Comparison of ENCODE assay signal across 18 cellular contexts in genomic region chr12:124232654-124232987, GRCh38.
DNase-seq lines count a peak whose midpoint lies in the region; ATAC-seq, FAIRE-seq and TF ChIP-seq lines count a peak whose summit lies in the region.
"Had no signal": no experiment of that assay in that cellular context is flagged by ENCODE, and none has a peak within 500 bp of the region (broad histone marks: within the 10 kb centered on the region; RNA-seq: fewer than 3 reads in every experiment).

No MANE protein-coding gene starts in this region.

- TF ChIP-seq CTCF in D721Med (IDR thresholded peaks at IDR 0.05; ENCODE audit: insufficient read depth, missing control alignments) (no peak), left lung (IDR thresholded peaks at IDR 0.05) (no peak), smooth muscle cell (IDR thresholded peaks at IDR 0.05; ENCODE audit: borderline replicate concordance, insufficient read depth, poor library complexity, severe bottlenecking) (no peak), GM10266 (IDR thresholded peaks at IDR 0.05; ENCODE audit: control insufficient read depth, insufficient read depth, low read depth, missing control alignments) (no peak)

- no peaks in the 10 kb centered on the region for H3K79me2 ChIP-seq in smooth muscle cell (ENCODE audit: low read depth)

- H3K27me3 ChIP-seq in left lung, result no peaks in the 10 kb centered on the region
- no peaks in the 10 kb centered on the region for H3K27me3 ChIP-seq in smooth muscle cell (ENCODE audit: low read depth)

- H3K4me3 ChIP-seq in left lung (no peak overlapping the region), smooth muscle cell (peak overlapping the region; percentile 1)
- H3K4me3 ChIP-seq: mucosa of descending colon, psoas muscle had no signal

- peaks cover 2% of the 10 kb centered on the region for H3K36me3 Mint-ChIP-seq in T-helper 17 cell (ENCODE audit: low read depth)
- H3K36me3 Mint-ChIP-seq: activated CD4-positive, alpha-beta memory T cell treated with anti-CD3 and anti-CD28 coated beads for 36 hours; CD4-positive, alpha-beta memory T cell had no signal

- no peaks in the 10 kb centered on the region for H3K4me1 Mint-ChIP-seq in T-helper 17 cell
- H3K4me1 Mint-ChIP-seq: brain had no signal

- peak overlapping the region; percentile 51 for H3K4me2 ChIP-seq in smooth muscle cell

- DNase-seq in D721Med (ENCODE audit: insufficient read length, low spot score), result peak; percentile 58
- peak; percentile 8 for DNase-seq in amniotic epithelial cell (ENCODE audit: low read depth)
- no peak for DNase-seq in left lung
- no peak for DNase-seq in smooth muscle cell (lab: John Stamatoyannopoulos, UW; ENCODE audit: unreplicated experiment)
- DNase-seq in GM10266 (ENCODE audit: extremely low spot score), result no peak
- no peak for DNase-seq in cortex of kidney (lab: John Stamatoyannopoulos, UW)
- DNase-seq in T-helper 17 cell, result no peak
- DNase-seq: activated CD4-positive, alpha-beta memory T cell treated with anti-CD3 and anti-CD28 coated beads for 36 hours; activated effector memory CD4-positive, alpha-beta T cell treated with anti-CD3 and anti-CD28 coated beads, Interleukin-2, amount 50 U/mL, for 16 hours; CD4-positive, alpha-beta memory T cell; H9; stimulated activated CD4-positive, alpha-beta T cell treated with anti-CD3 and anti-CD28 coated beads, Interleukin-12 subunit alpha, Interleukin-12 subunit beta, amount 100 ng/mL, for 4 hours; T-helper 9 cell had no signal

- peaks cover 5% of the 10 kb centered on the region for H3F3A ChIP-seq in smooth muscle cell (ENCODE audit: low read depth)

- H2AFZ ChIP-seq in smooth muscle cell (ENCODE audit: low read depth), result no peak overlapping the region

- H3K9ac ChIP-seq in smooth muscle cell (ENCODE audit: low read depth), result no peak overlapping the region

- peak; percentile 91 for FAIRE-seq in D721Med (lab: Jason Lieb, UNC)
- FAIRE-seq: endometrium had no signal

- no peak overlapping the region for H3K27ac Mint-ChIP-seq in T-helper 17 cell
- H3K27ac Mint-ChIP-seq: activated CD4-positive, alpha-beta memory T cell treated with anti-CD3 and anti-CD28 coated beads for 36 hours; CD4-positive, alpha-beta memory T cell; H9 had no signal

- ATAC-seq in left lung (no peak), T-helper 17 cell (no peak)
- ATAC-seq: SK-N-SH treated with all-trans-retinoic acid at 6 μM for 48 hours had no signal

- peak overlapping the region; percentile 34 to 57 for H3K27ac ChIP-seq in left lung
- H3K27ac ChIP-seq in smooth muscle cell (ENCODE audit: low read depth), result peak overlapping the region; percentile 96

- whole genome bisulfite sequencing in smooth muscle cell (ENCODE audit: low lambda C conversion rate), result 19% methylated on average over 3 of the region's 3 CpGs

- H3K4me1 ChIP-seq in left lung (peaks cover 8 to 14% of the 10 kb centered on the region in 2 donors), smooth muscle cell (ENCODE audit: low read depth) (peaks cover 33% of the 10 kb centered on the region)

- intact Hi-C loops in left lung (cut with DNase I), result no loop called here

- peaks cover 18% of the 10 kb centered on the region for H3K27me3 Mint-ChIP-seq in T-helper 17 cell

- no peak overlapping the region for H3K4me3 Mint-ChIP-seq in T-helper 17 cell
- H3K4me3 Mint-ChIP-seq: activated CD4-positive, alpha-beta memory T cell treated with anti-CD3 and anti-CD28 coated beads for 36 hours; brain; CD4-positive, alpha-beta memory T cell; H9 had no signal

- H3K36me3 ChIP-seq in left lung, result no peaks in the 10 kb centered on the region
- H3K36me3 ChIP-seq in smooth muscle cell (ENCODE audit: low read depth), result no peaks in the 10 kb centered on the region

- peaks cover 0 to 4% of the 10 kb centered on the region in 2 donors for H3K9me3 ChIP-seq in left lung
- H3K9me3 ChIP-seq in smooth muscle cell (replicated peaks; ENCODE audit: low read depth), result no peaks in the 10 kb centered on the region
- no peaks in the 10 kb centered on the region for H3K9me3 ChIP-seq in T-helper 17 cell (ENCODE audit: control insufficient read depth, low read length, poor library complexity, severe bottlenecking)
- H3K9me3 ChIP-seq: mucosa of descending colon, psoas muscle had no signal

- no peaks in the 10 kb centered on the region for H4K20me1 ChIP-seq in smooth muscle cell (ENCODE audit: low read depth)

Comparison
In these comparisons a context has a peak if more than half of its experiments do, and no peak if none do; other contexts are left out.
1. DNase-seq: peak in D721Med (single experiment) and amniotic epithelial cell (single experiment); none in left lung (0 of 2), smooth muscle cell (single experiment), GM10266 (single experiment), cortex of kidney (single experiment) and T-helper 17 cell (0 of 3).